In genomic region chr1:38845088-38845487, GRCh38 we compare ENCODE assay signal across 2 cellular contexts.
TF ChIP-seq lines count a peak whose summit lies in the region.

No MANE protein-coding gene starts in this region.

TF ChIP-seq in HEK293, 187 proteins besides CTCF, POLR2A, EP300 and RAD21:
- TF ChIP-seq ZNF580 (tag by site-specific recombination; IDR thresholded peaks at IDR 0.05) (0 out of 2 replicates have a peak, but pooled peaks have one; percentile 24), ZNF146 (tag by site-specific recombination; IDR thresholded peaks at IDR 0.05) (peak; percentile 96)
TF ChIP-seq in HEK293: peak in this region for 2; not testable (repeated sequence) for 185.

TF ChIP-seq in K562, 482 proteins besides CTCF, POLR2A, EP300 and RAD21:
- TF ChIP-seq ZNF146 (CRISPR knock-in tag; IDR thresholded peaks at IDR 0.05; ENCODE audit: unreplicated experiment): peak; percentile 77
